Comparison of ENCODE assay signal across 9 cellular contexts in the genomic region with DNA sequence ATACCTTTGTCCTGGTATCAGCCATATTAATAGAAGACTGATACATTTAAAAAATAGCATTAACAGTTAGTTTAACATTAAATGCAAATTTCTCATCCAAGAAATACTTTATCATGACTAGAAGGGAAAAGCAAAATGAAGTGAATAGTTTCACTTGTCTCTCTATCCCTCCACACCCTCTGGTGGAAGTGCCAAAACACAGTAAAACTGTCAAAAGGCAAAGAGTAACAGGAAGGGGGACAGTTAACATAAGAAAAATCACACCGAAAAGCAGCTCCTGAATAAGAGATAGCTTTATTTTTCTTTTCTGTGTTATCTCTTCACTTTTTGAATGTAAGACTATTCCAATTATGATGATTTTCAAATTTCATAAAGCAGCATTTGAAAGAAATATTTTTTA.
DNase-seq lines count a peak whose midpoint lies in the region; ATAC-seq and TF ChIP-seq lines count a peak whose summit lies in the region.
"Had no signal": no experiment of that assay in that cellular context is flagged by ENCODE, and none has a peak within 500 bp of the region (broad histone marks: within the 10 kb centered on the region; RNA-seq: fewer than 3 reads in every experiment).

No MANE protein-coding gene starts in this region.

- H3K9me3 ChIP-seq in right cardiac atrium (ENCODE audit: control insufficient read depth, low read length): no peaks in the 10 kb centered on the region
- H3K9me3 ChIP-seq in esophagus squamous epithelium: no peaks in the 10 kb centered on the region
- no peaks in the 10 kb centered on the region for H3K9me3 ChIP-seq in colonic mucosa

- no peak overlapping the region for H3K9ac ChIP-seq in colonic mucosa (ENCODE audit: low read depth in 2 of 2, low read length in 2 of 2)

- no peaks in the 10 kb centered on the region for H3K27me3 ChIP-seq in right cardiac atrium (ENCODE audit: control insufficient read depth, insufficient read depth)
- no peaks in the 10 kb centered on the region for H3K27me3 ChIP-seq in esophagus squamous epithelium
- H3K27me3 ChIP-seq in colonic mucosa: no peaks in the 10 kb centered on the region

- DNase-seq in right cardiac atrium (peak in 1 of 3 donors; percentile 2), Right ventricle myocardium superior (no peak), NCI-H146 (lab: John Stamatoyannopoulos, UW) (peak; percentile 51), esophagus squamous epithelium (lab: John Stamatoyannopoulos, UW) (no peak), COLO668 (lab: John Stamatoyannopoulos, UW; ENCODE audit: unreplicated experiment) (no peak), colonic mucosa (no peak), SW480 (ENCODE audit: low spot score) (no peak)

- H3K4me3 ChIP-seq in right cardiac atrium (ENCODE audit: low read length) (peak overlapping the region; percentile 10), esophagus squamous epithelium (peak overlapping the region in 3 of 4 donors; percentile 2 to 46 (median 13)), colonic mucosa (no peak overlapping the region)

- TF ChIP-seq POLR2A in esophagus squamous epithelium (IDR thresholded peaks at IDR 0.05): no peak

- peak in 4 of 6 experiments; percentile 12 to 54 (median 32) for TF ChIP-seq CTCF in esophagus squamous epithelium (IDR thresholded peaks at IDR 0.05)
- no peak for TF ChIP-seq CTCF in colonic mucosa (IDR thresholded peaks at IDR 0.05)

- ATAC-seq in right cardiac atrium (no peak), Right ventricle myocardium superior (ENCODE audit: poor library complexity) (no peak), GM21526 (IDR thresholded peaks at IDR 0.05; ENCODE audit: low FRiP score, unreplicated experiment) (no peak)
- ATAC-seq: Panc1 had no signal

- WGBS in right cardiac atrium: 34% methylated on average over 1 of the region's 1 CpG
- WGBS in esophagus squamous epithelium, 2 donors: 18 to 47% methylated on average over 1 of the region's 1 CpG

- peaks cover 0 to 19% (median 0%) of the 10 kb centered on the region in 3 donors for H3K36me3 ChIP-seq in esophagus squamous epithelium
- no peaks in the 10 kb centered on the region for H3K36me3 ChIP-seq in colonic mucosa

- H3K4me1 ChIP-seq in right cardiac atrium (ENCODE audit: control insufficient read depth, insufficient read depth, low read length) (no peaks in the 10 kb centered on the region), esophagus squamous epithelium (peaks cover 0 to 79% (median 9%) of the 10 kb centered on the region in 3 donors), colonic mucosa (no peaks in the 10 kb centered on the region)

- H3K27ac ChIP-seq in right cardiac atrium (ENCODE audit: low read length): no peak overlapping the region
- H3K27ac ChIP-seq in esophagus squamous epithelium: peak overlapping the region in 3 of 4 donors; percentile 26 to 91 (median 83)
- no peak overlapping the region for H3K27ac ChIP-seq in colonic mucosa

- intact Hi-C loops in right cardiac atrium (cut with DNase I) (no loop called here), Right ventricle myocardium superior (cut with DNase I) (no loop called here), esophagus squamous epithelium (cut with DNase I) (no loop called here), colonic mucosa (cut with DNase I) (no loop called here)

Comparison
In these comparisons a context has a peak if more than half of its experiments do, and no peak if none do; other contexts are left out.
1. H3K27ac ChIP-seq: peak in esophagus squamous epithelium (3 of 4); none in right cardiac atrium (single experiment) and colonic mucosa (single experiment).